Comparison of ENCODE assay signal across 2 cellular contexts in the genomic region with DNA sequence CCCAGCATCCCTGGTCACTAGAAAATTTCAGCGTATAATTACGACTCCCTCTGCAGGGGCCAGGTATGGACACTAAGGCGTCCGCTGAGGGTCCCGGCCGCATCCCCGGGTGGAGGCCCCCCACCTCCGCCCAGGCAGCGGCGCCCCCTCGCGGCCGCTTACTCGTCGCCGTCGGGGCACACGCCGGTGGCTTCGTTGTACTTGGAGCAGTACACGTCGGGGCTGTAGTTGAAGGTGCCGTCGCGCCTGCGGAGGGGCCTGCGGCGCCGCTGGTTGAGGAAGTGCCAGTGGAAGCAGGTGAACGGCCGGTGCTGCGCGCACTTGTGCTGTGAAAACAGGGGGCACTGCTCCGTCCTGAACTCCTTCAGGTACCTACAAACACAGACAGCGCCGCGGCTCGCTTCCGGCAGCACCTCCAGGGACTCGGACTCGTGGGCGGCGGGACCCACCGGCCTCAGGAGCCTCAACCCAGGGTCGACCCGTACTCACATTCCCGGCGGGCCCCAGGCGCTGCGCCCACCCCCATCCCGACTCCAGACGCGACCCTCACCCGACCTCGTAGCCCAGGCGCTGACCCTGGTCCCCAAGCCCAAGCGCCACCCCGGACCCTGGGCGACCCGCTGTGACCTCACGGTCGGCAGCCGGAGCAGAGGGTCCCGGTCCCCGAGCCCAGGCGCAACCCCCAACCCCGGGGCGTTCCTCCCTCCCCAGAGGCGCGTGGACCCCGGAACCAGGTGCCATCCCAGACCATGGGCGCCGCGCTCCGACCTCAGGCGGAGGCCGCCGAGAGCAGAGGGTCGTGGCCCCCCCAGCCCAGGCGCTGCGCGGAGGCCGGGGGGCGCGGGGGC.
TF ChIP-seq lines count a peak whose summit lies in the region.

No MANE protein-coding gene starts in this region.

TF ChIP-seq in HEK293, 187 proteins besides CTCF, POLR2A, EP300 and RAD21 (continued from another document and continues in another):
- 0 out of 2 replicates have a peak, but pooled peaks have one; percentile 15 for TF ChIP-seq ZNF146 (tag by site-specific recombination; IDR thresholded peaks at IDR 0.05)
- TF ChIP-seq SP7 (tag by site-specific recombination; IDR thresholded peaks at IDR 0.05) = 0 out of 2 replicates have a peak, but pooled peaks have one; percentile 19
- TF ChIP-seq, protein P1, sequence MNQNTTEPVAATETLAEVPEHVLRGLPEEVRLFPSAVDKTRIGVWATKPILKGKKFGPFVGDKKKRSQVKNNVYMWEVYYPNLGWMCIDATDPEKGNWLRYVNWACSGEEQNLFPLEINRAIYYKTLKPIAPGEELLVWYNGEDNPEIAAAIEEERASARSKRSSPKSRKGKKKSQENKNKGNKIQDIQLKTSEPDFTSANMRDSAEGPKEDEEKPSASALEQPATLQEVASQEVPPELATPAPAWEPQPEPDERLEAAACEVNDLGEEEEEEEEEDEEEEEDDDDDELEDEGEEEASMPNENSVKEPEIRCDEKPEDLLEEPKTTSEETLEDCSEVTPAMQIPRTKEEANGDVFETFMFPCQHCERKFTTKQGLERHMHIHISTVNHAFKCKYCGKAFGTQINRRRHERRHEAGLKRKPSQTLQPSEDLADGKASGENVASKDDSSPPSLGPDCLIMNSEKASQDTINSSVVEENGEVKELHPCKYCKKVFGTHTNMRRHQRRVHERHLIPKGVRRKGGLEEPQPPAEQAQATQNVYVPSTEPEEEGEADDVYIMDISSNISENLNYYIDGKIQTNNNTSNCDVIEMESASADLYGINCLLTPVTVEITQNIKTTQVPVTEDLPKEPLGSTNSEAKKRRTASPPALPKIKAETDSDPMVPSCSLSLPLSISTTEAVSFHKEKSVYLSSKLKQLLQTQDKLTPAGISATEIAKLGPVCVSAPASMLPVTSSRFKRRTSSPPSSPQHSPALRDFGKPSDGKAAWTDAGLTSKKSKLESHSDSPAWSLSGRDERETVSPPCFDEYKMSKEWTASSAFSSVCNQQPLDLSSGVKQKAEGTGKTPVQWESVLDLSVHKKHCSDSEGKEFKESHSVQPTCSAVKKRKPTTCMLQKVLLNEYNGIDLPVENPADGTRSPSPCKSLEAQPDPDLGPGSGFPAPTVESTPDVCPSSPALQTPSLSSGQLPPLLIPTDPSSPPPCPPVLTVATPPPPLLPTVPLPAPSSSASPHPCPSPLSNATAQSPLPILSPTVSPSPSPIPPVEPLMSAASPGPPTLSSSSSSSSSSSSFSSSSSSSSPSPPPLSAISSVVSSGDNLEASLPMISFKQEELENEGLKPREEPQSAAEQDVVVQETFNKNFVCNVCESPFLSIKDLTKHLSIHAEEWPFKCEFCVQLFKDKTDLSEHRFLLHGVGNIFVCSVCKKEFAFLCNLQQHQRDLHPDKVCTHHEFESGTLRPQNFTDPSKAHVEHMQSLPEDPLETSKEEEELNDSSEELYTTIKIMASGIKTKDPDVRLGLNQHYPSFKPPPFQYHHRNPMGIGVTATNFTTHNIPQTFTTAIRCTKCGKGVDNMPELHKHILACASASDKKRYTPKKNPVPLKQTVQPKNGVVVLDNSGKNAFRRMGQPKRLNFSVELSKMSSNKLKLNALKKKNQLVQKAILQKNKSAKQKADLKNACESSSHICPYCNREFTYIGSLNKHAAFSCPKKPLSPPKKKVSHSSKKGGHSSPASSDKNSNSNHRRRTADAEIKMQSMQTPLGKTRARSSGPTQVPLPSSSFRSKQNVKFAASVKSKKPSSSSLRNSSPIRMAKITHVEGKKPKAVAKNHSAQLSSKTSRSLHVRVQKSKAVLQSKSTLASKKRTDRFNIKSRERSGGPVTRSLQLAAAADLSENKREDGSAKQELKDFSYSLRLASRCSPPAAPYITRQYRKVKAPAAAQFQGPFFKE (tag by site-specific recombination; IDR thresholded peaks at IDR 0.05; ENCODE audit: borderline replicate concordance) = no peak
- TF ChIP-seq ZNF501 (tag by site-specific recombination; IDR thresholded peaks at IDR 0.05) = no peak
- 0 out of 2 replicates have a peak, but pooled peaks have one; percentile 4 for TF ChIP-seq ZIC2 (tag by site-specific recombination; IDR thresholded peaks at IDR 0.05)
- no peak for TF ChIP-seq ZNF843 (tag by site-specific recombination; IDR thresholded peaks at IDR 0.05)
- TF ChIP-seq, protein P2, sequence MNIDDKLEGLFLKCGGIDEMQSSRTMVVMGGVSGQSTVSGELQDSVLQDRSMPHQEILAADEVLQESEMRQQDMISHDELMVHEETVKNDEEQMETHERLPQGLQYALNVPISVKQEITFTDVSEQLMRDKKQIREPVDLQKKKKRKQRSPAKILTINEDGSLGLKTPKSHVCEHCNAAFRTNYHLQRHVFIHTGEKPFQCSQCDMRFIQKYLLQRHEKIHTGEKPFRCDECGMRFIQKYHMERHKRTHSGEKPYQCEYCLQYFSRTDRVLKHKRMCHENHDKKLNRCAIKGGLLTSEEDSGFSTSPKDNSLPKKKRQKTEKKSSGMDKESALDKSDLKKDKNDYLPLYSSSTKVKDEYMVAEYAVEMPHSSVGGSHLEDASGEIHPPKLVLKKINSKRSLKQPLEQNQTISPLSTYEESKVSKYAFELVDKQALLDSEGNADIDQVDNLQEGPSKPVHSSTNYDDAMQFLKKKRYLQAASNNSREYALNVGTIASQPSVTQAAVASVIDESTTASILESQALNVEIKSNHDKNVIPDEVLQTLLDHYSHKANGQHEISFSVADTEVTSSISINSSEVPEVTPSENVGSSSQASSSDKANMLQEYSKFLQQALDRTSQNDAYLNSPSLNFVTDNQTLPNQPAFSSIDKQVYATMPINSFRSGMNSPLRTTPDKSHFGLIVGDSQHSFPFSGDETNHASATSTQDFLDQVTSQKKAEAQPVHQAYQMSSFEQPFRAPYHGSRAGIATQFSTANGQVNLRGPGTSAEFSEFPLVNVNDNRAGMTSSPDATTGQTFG (tag by site-specific recombination; IDR thresholded peaks at IDR 0.05; ENCODE audit: borderline replicate concordance) = no peak
- TF ChIP-seq ZNF19 (tag by site-specific recombination; IDR thresholded peaks at IDR 0.05; ENCODE audit: low read depth) = no peak
- no peak for TF ChIP-seq ZNF473 (tag by site-specific recombination; IDR thresholded peaks at IDR 0.05)
- no peak for TF ChIP-seq ZNF792 (tag by site-specific recombination; IDR thresholded peaks at IDR 0.05)
- TF ChIP-seq ZNF548 (tag by site-specific recombination; IDR thresholded peaks at IDR 0.05) = no peak
- TF ChIP-seq ZNF223 (tag by site-specific recombination; IDR thresholded peaks at IDR 0.05) = no peak
- no peak for TF ChIP-seq ZNF211 (tag by site-specific recombination; IDR thresholded peaks at IDR 0.05; ENCODE audit: low read depth)
- TF ChIP-seq ZEB2 (tag by site-specific recombination; IDR thresholded peaks at IDR 0.05) = peak; percentile 41; the same call in 1 of the 2 replicates
- no peak for TF ChIP-seq KLF7 (tag by site-specific recombination; IDR thresholded peaks at IDR 0.05; ENCODE audit: borderline replicate concordance)
- no peak for TF ChIP-seq ZNF114 (tag by site-specific recombination; IDR thresholded peaks at IDR 0.05)

TF ChIP-seq in H1, 55 proteins besides CTCF, POLR2A, EP300 and RAD21 (continued from another document):
- TF ChIP-seq POLR2AphosphoS5 (IDR thresholded peaks at IDR 0.05; ENCODE audit: low read depth, low read length) (no peak), HDAC6 (IDR thresholded peaks at IDR 0.05; ENCODE audit: low read depth, low read length) (no peak), RBBP5 (IDR thresholded peaks at IDR 0.05; ENCODE audit: borderline replicate concordance, low read depth, low read length) (peak; percentile 55; the same call in 1 of the 2 replicates), HDAC2 (IDR thresholded peaks at IDR 0.05; ENCODE audit: borderline replicate concordance in 1 of 2, low read depth in 2 of 2, low read length in 2 of 2) (0 out of 4 replicates have a peak, but pooled peaks of 1 of the 2 experiments have one; percentile 24), YY1 (IDR thresholded peaks at IDR 0.05; ENCODE audit: low read depth, low read length) (no peak), SIX5 (IDR thresholded peaks at IDR 0.05; ENCODE audit: low read depth, low read length) (no peak), RNF2 (IDR thresholded peaks at IDR 0.05; ENCODE audit: borderline replicate concordance, low read depth, low read length, missing control alignments, poor library complexity, severe bottlenecking) (no peak), TAF7 (optimal IDR thresholded peaks at IDR 0.05; ENCODE audit: borderline replicate concordance, low read depth, low read length) (peak; percentile 24), CHD2 (IDR thresholded peaks at IDR 0.05; ENCODE audit: low read length) (no peak), BCL11A (IDR thresholded peaks at IDR 0.05; ENCODE audit: low read depth in 2 of 2, low read length in 2 of 2) (no peak), TCF12 (IDR thresholded peaks at IDR 0.05; ENCODE audit: low read depth, low read length) (no peak), CBX5 (IDR thresholded peaks at IDR 0.05; ENCODE audit: low read depth, low read length) (no peak), NRF1 (IDR thresholded peaks at IDR 0.05; ENCODE audit: low read depth, low read length) (no peak), EZH2 (IDR thresholded peaks at IDR 0.05; ENCODE audit: low read depth, low read length, severe bottlenecking) (no peak), MAFK (IDR thresholded peaks at IDR 0.05; ENCODE audit: low read depth, low read length) (no peak), TBP (IDR thresholded peaks at IDR 0.05; ENCODE audit: low read depth, low read length) (no peak), CBX8 (IDR thresholded peaks at IDR 0.05; ENCODE audit: borderline replicate concordance, low read depth, low read length) (no peak), SP2 (IDR thresholded peaks at IDR 0.05; ENCODE audit: low read length) (no peak), SIRT6 (IDR thresholded peaks at IDR 0.05; ENCODE audit: low read length) (no peak), GABPA (IDR thresholded peaks at IDR 0.05; ENCODE audit: borderline replicate concordance, insufficient read depth, low read length) (peak; percentile 54; the same call in 1 of the 2 replicates), GTF2F1 (IDR thresholded peaks at IDR 0.05; ENCODE audit: borderline replicate concordance, low read depth, low read length) (no peak), KDM4A (IDR thresholded peaks at IDR 0.05; ENCODE audit: low read depth, low read length, severe bottlenecking) (peak; percentile 61), FOSL1 (IDR thresholded peaks at IDR 0.05; ENCODE audit: insufficient read depth, low read depth, low read length) (no peak), RFX5 (IDR thresholded peaks at IDR 0.05; ENCODE audit: borderline replicate concordance, low read depth, low read length) (no peak), SP4 (IDR thresholded peaks at IDR 0.05; ENCODE audit: low read length) (0 out of 2 replicates have a peak, but pooled peaks have one; percentile 2), KDM1A (IDR thresholded peaks at IDR 0.05; ENCODE audit: borderline replicate concordance, low read length) (peak; percentile 78; the same call in 1 of the 2 replicates), RXRA (IDR thresholded peaks at IDR 0.05; ENCODE audit: insufficient read depth, low read depth, low read length) (no peak), CHD1 (IDR thresholded peaks at IDR 0.05; ENCODE audit: low read depth, low read length) (no peak), TEAD4 (IDR thresholded peaks at IDR 0.05; ENCODE audit: low read depth, low read length) (no peak), CEBPB (IDR thresholded peaks at IDR 0.05; ENCODE audit: low read depth, low read length) (no peak), SIN3A (conservative IDR thresholded peaks at IDR 0.05 in 1 of 2, IDR thresholded peaks at IDR 0.05 in 1 of 2; ENCODE audit: low read depth in 1 of 2, low read length in 2 of 2) (peak in 1 of 2 experiments; percentile 38; a peak in 1 of 4 replicates), TAF1 (IDR thresholded peaks at IDR 0.05; ENCODE audit: low read depth, low read length) (peak; percentile 41; the same call in 1 of the 2 replicates), CTBP2 (IDR thresholded peaks at IDR 0.05; ENCODE audit: borderline replicate concordance, insufficient read depth, insufficient read length, low read length) (no peak), PHF8 (conservative IDR thresholded peaks at IDR 0.05; ENCODE audit: low read depth, low read length) (peak; percentile 44; the same call in 1 of the 2 replicates), CREB1 (IDR thresholded peaks at IDR 0.05) (peak; percentile 76), ASH2L (IDR thresholded peaks at IDR 0.05; ENCODE audit: low read length) (peak; percentile 51)
- TF ChIP-seq, protein P3, sequence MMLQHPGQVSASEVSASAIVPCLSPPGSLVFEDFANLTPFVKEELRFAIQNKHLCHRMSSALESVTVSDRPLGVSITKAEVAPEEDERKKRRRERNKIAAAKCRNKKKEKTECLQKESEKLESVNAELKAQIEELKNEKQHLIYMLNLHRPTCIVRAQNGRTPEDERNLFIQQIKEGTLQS (IDR thresholded peaks at IDR 0.05; ENCODE audit: insufficient read depth, low read depth, low read length) = no peak
- TF ChIP-seq, protein P4, sequence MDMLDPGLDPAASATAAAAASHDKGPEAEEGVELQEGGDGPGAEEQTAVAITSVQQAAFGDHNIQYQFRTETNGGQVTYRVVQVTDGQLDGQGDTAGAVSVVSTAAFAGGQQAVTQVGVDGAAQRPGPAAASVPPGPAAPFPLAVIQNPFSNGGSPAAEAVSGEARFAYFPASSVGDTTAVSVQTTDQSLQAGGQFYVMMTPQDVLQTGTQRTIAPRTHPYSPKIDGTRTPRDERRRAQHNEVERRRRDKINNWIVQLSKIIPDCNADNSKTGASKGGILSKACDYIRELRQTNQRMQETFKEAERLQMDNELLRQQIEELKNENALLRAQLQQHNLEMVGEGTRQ (IDR thresholded peaks at IDR 0.05; ENCODE audit: low read length) = 0 out of 2 replicates have a peak, but pooled peaks have one; percentile 5
- TF ChIP-seq, protein P5, sequence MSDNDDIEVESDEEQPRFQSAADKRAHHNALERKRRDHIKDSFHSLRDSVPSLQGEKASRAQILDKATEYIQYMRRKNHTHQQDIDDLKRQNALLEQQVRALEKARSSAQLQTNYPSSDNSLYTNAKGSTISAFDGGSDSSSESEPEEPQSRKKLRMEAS (IDR thresholded peaks at IDR 0.05) = 0 out of 2 replicates have a peak, but pooled peaks have one; percentile 45
- TF ChIP-seq, protein P6, sequence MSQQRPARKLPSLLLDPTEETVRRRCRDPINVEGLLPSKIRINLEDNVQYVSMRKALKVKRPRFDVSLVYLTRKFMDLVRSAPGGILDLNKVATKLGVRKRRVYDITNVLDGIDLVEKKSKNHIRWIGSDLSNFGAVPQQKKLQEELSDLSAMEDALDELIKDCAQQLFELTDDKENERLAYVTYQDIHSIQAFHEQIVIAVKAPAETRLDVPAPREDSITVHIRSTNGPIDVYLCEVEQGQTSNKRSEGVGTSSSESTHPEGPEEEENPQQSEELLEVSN (IDR thresholded peaks at IDR 0.05) = peak; percentile 47; the same call in 1 of the 2 replicates
